1 cellular context compared by ENCODE assay signal in genomic region chr20:59004763-59005522, GRCh38.
TF ChIP-seq lines count a peak whose summit lies in the region.

No MANE protein-coding gene starts in this region.

TF ChIP-seq in HepG2, 621 proteins besides CTCF, POLR2A, EP300 and RAD21 (continued from another document and continues in another):
- peak; percentile 39; the same call in 1 of the 2 replicates for TF ChIP-seq MXD1 (CRISPR knock-in tag; IDR thresholded peaks at IDR 0.05)
- TF ChIP-seq ZNF30 (CRISPR knock-in tag; IDR thresholded peaks at IDR 0.05), result no peak
- peak; percentile 16; the same call in 1 of the 2 replicates for TF ChIP-seq RXRB (CRISPR knock-in tag; IDR thresholded peaks at IDR 0.05; ENCODE audit: borderline replicate concordance)
- TF ChIP-seq MLXIP (CRISPR knock-in tag; IDR thresholded peaks at IDR 0.05; ENCODE audit: borderline replicate concordance), result no peak
- TF ChIP-seq ATF3 (CRISPR knock-in tag; IDR thresholded peaks at IDR 0.05), result 0 out of 2 replicates have a peak, but pooled peaks have one; percentile 1
- TF ChIP-seq ZFP37 (CRISPR knock-in tag; IDR thresholded peaks at IDR 0.05; ENCODE audit: borderline replicate concordance), result 0 out of 2 replicates have a peak, but pooled peaks have one; percentile 18
- no peak for TF ChIP-seq HNRNPK (IDR thresholded peaks at IDR 0.05; ENCODE audit: low read depth, low read length, poor library complexity, severe bottlenecking)
- TF ChIP-seq ZNF333 (CRISPR knock-in tag; IDR thresholded peaks at IDR 0.05; ENCODE audit: borderline replicate concordance), result 0 out of 2 replicates have a peak, but pooled peaks have one; percentile 42
- no peak for TF ChIP-seq HNRNPUL1 (IDR thresholded peaks at IDR 0.05; ENCODE audit: low read depth, low read length)
- TF ChIP-seq ZNF672 (CRISPR knock-in tag; IDR thresholded peaks at IDR 0.05), result no peak
- TF ChIP-seq ZNF570 (CRISPR knock-in tag; IDR thresholded peaks at IDR 0.05; ENCODE audit: borderline replicate concordance), result no peak
- TF ChIP-seq ETS1 (CRISPR knock-in tag; IDR thresholded peaks at IDR 0.05), result no peak
- TF ChIP-seq PATZ1 (CRISPR knock-in tag; IDR thresholded peaks at IDR 0.05), result peak; percentile 85
- no peak for TF ChIP-seq ZUFSP (CRISPR knock-in tag; IDR thresholded peaks at IDR 0.05; ENCODE audit: borderline replicate concordance)
- TF ChIP-seq BRD4 (CRISPR knock-in tag; IDR thresholded peaks at IDR 0.05), result no peak
- TF ChIP-seq TARDBP (CRISPR knock-in tag; IDR thresholded peaks at IDR 0.05), result peak; percentile 73; the same call in 1 of the 2 replicates
- TF ChIP-seq DPF2 (CRISPR knock-in tag; IDR thresholded peaks at IDR 0.05; ENCODE audit: borderline replicate concordance, low read depth), result peak; percentile 39; the same call in 1 of the 2 replicates
- peak; percentile 76; the same call in 1 of the 2 replicates for TF ChIP-seq RXRA (CRISPR knock-in tag; IDR thresholded peaks at IDR 0.05)
- no peak for TF ChIP-seq BCL6 (CRISPR knock-in tag; IDR thresholded peaks at IDR 0.05)
- TF ChIP-seq SAP130 (CRISPR knock-in tag; IDR thresholded peaks at IDR 0.05; ENCODE audit: low read depth), result peak; percentile 72
- TF ChIP-seq ZNF839 (CRISPR knock-in tag; IDR thresholded peaks at IDR 0.05; ENCODE audit: borderline replicate concordance), result no peak; the same call in 1 of the 2 replicates
- TF ChIP-seq MTA3 (CRISPR knock-in tag; IDR thresholded peaks at IDR 0.05), result no peak
- TF ChIP-seq TRIM24 (CRISPR knock-in tag; IDR thresholded peaks at IDR 0.05), result 0 out of 2 replicates have a peak, but pooled peaks have one; percentile 35
- no peak for TF ChIP-seq WIZ (CRISPR knock-in tag; IDR thresholded peaks at IDR 0.05)
- no peak for TF ChIP-seq ZNF550 (CRISPR knock-in tag; IDR thresholded peaks at IDR 0.05; ENCODE audit: borderline replicate concordance)
- no peak for TF ChIP-seq SKI (IDR thresholded peaks at IDR 0.05; ENCODE audit: partially characterized antibody)
- no peak for TF ChIP-seq ZBTB37 (CRISPR knock-in tag; IDR thresholded peaks at IDR 0.05)
- peak; percentile 60; the same call in 1 of the 2 replicates for TF ChIP-seq ARID5B (CRISPR knock-in tag; IDR thresholded peaks at IDR 0.05)
- no peak for TF ChIP-seq SNRNP70 (IDR thresholded peaks at IDR 0.05; ENCODE audit: low read depth, low read length)
- 0 out of 2 replicates have a peak, but pooled peaks have one; percentile 14 for TF ChIP-seq HOXA3 (CRISPR knock-in tag; IDR thresholded peaks at IDR 0.05)
- TF ChIP-seq ZNF691 (CRISPR knock-in tag; IDR thresholded peaks at IDR 0.05; ENCODE audit: borderline replicate concordance, low read depth), result no peak
- TF ChIP-seq MEF2D (CRISPR knock-in tag; IDR thresholded peaks at IDR 0.05), result 0 out of 2 replicates have a peak, but pooled peaks have one; percentile 21
- peak; percentile 89 for TF ChIP-seq PBX2 (CRISPR knock-in tag; IDR thresholded peaks at IDR 0.05)
- TF ChIP-seq ZNF598 (CRISPR knock-in tag; IDR thresholded peaks at IDR 0.05; ENCODE audit: borderline replicate concordance), result no peak; the same call in 1 of the 2 replicates
- no peak for TF ChIP-seq ZNF777 (CRISPR knock-in tag; IDR thresholded peaks at IDR 0.05)
- TF ChIP-seq PHF20 (CRISPR knock-in tag; IDR thresholded peaks at IDR 0.05), result 0 out of 2 replicates have a peak, but pooled peaks have one; percentile 25
- TF ChIP-seq ZBTB38 (CRISPR knock-in tag; IDR thresholded peaks at IDR 0.05), result peak; percentile 49; the same call in 1 of the 2 replicates
- no peak for TF ChIP-seq SOX13 (IDR thresholded peaks at IDR 0.05)
- TF ChIP-seq SOX13 (CRISPR knock-in tag; conservative IDR thresholded peaks at IDR 0.05 in 1 of 2, IDR thresholded peaks at IDR 0.05 in 1 of 2), result peak in 1 of 2 experiments; percentile 40; a peak in 1 of 4 replicates
- TF ChIP-seq ATF6 (CRISPR knock-in tag; conservative IDR thresholded peaks at IDR 0.05), result 0 out of 2 replicates have a peak, but pooled peaks have one; percentile 27
